In genomic region chr6:137761072-137761471, GRCh38 we compare ENCODE assay signal across 19 cellular contexts.
DNase-seq lines count a peak whose midpoint lies in the region; ATAC-seq and TF ChIP-seq lines count a peak whose summit lies in the region.
"Had no signal": no experiment of that assay in that cellular context is flagged by ENCODE, and none has a peak within 500 bp of the region (broad histone marks: within the 10 kb centered on the region; RNA-seq: fewer than 3 reads in every experiment).

No MANE protein-coding gene starts in this region.

- peaks cover 6% of the 10 kb centered on the region for H3K9me3 Mint-ChIP-seq in central memory CD8-positive, alpha-beta T cell
- peaks cover 0 to 3% (median 0%) of the 10 kb centered on the region in 6 donors for H3K9me3 Mint-ChIP-seq in immature natural killer cell
- H3K9me3 Mint-ChIP-seq: CD4-positive, alpha-beta memory T cell had no signal

- no peak overlapping the region for H2AFZ ChIP-seq in GM23248

- H3K4me1 Mint-ChIP-seq in central memory CD8-positive, alpha-beta T cell, result peaks cover 17% of the 10 kb centered on the region
- peaks cover 17 to 36% of the 10 kb centered on the region in 2 donors for H3K4me1 Mint-ChIP-seq in immature natural killer cell

- no peak overlapping the region for H3K27ac ChIP-seq in GM23248
- H3K27ac ChIP-seq: HL-60 had no signal

- peaks cover 21% of the 10 kb centered on the region for H3K4me1 ChIP-seq in GM23248 (ENCODE audit: insufficient read depth)
- H3K4me1 ChIP-seq: BE2C had no signal

- H3K27me3 Mint-ChIP-seq in central memory CD8-positive, alpha-beta T cell, result no peaks in the 10 kb centered on the region
- peaks cover 0 to 4% (median 2%) of the 10 kb centered on the region in 3 donors for H3K27me3 Mint-ChIP-seq in immature natural killer cell (ENCODE audit: low read depth in 3 of 3)
- H3K27me3 Mint-ChIP-seq: CD4-positive, alpha-beta memory T cell had no signal

- no peaks in the 10 kb centered on the region for H3K9me2 ChIP-seq in GM23248 (ENCODE audit: insufficient read depth)
- H3K9me2 ChIP-seq: SK-N-SH had no signal

- H3K9ac ChIP-seq in GM23248, result no peak overlapping the region
- H3K9ac ChIP-seq: SK-N-SH had no signal

- in situ Hi-C loops in GM23248 (cut with MboI), result no loop called here

- no peak overlapping the region for H3K4me3 ChIP-seq in GM23248

- no peaks in the 10 kb centered on the region for H3K36me3 Mint-ChIP-seq in central memory CD8-positive, alpha-beta T cell (ENCODE audit: insufficient read depth)
- H3K36me3 Mint-ChIP-seq in immature natural killer cell, result no peaks in the 10 kb centered on the region
- H3K36me3 Mint-ChIP-seq: CD4-positive, alpha-beta memory T cell had no signal

- H3K9me3 ChIP-seq in GM23248 (ENCODE audit: low read depth), result no peaks in the 10 kb centered on the region
- H3K9me3 ChIP-seq: BE2C, SK-N-SH had no signal

- no peaks in the 10 kb centered on the region for H3K27me3 ChIP-seq in GM23248 (replicated peaks; ENCODE audit: insufficient read depth)
- H3K27me3 ChIP-seq: BE2C had no signal

- WGBS in GM23248 (ENCODE audit: low coverage in 1 of 2, low lambda C conversion rate in 2 of 2, missing lambda C conversion rate in 2 of 2), 2 experiments, result 90 to 92% methylated on average over 1 of the region's 1 CpG

- no peaks in the 10 kb centered on the region for H3K79me2 ChIP-seq in GM23248 (ENCODE audit: insufficient read depth)

- H4K20me1 ChIP-seq in GM23248 (ENCODE audit: insufficient read depth), result no peaks in the 10 kb centered on the region

- DNase-seq in CD1c-positive myeloid dendritic cell (ENCODE audit: extremely low spot score) (peak; percentile 30), GM04503 (ENCODE audit: low read depth) (peak; percentile 21), immature natural killer cell (no peak), HuH-7 (ENCODE audit: low spot score) (no peak), GM23248 (no peak), NCI-H1092 (lab: John Stamatoyannopoulos, UW) (no peak), GM20000 (ENCODE audit: low spot score) (no peak)
- no peak for DNase-seq in central memory CD8-positive, alpha-beta T cell (ENCODE audit: low spot score in 2 of 2)
- DNase-seq: BE2C; CD4-positive, alpha-beta memory T cell; DMS79; HCEC 1CT; NCI-H1694 treated with DMSO at 0.1 percent for 48 hours; NCI-H510A treated with DMSO at 0.1 percent for 48 hours; NCI-H774; RPMI8226; SHP77 treated with DMSO at 0.1 percent for 48 hours; SK-N-SH had no signal

- H3K27ac Mint-ChIP-seq in central memory CD8-positive, alpha-beta T cell (ENCODE audit: low read depth), result peak overlapping the region; percentile 89
- peak overlapping the region in 5 of 6 donors; percentile 11 to 93 (median 88) for H3K27ac Mint-ChIP-seq in immature natural killer cell

- no peak for TF ChIP-seq CTCF in GM20000 (IDR thresholded peaks at IDR 0.05; ENCODE audit: extremely low read depth, missing control alignments)

- no peak for ATAC-seq in central memory CD8-positive, alpha-beta T cell (replicated peaks; ENCODE audit: extremely low read depth, poor library complexity, severe bottlenecking)

- H3F3A ChIP-seq in GM23248 (ENCODE audit: insufficient read depth), result peaks cover 15% of the 10 kb centered on the region

- H3K4me3 Mint-ChIP-seq in central memory CD8-positive, alpha-beta T cell, result no peak overlapping the region
- no peak overlapping the region for H3K4me3 Mint-ChIP-seq in immature natural killer cell
- H3K4me3 Mint-ChIP-seq: CD4-positive, alpha-beta memory T cell had no signal

- H3K36me3 ChIP-seq in GM23248 (ENCODE audit: low read depth), result no peaks in the 10 kb centered on the region
- H3K36me3 ChIP-seq: BE2C had no signal

- no peak overlapping the region for H3K4me2 ChIP-seq in GM23248 (ENCODE audit: unreplicated experiment)
- H3K4me2 ChIP-seq: SK-N-SH had no signal

Comparison
In these comparisons a context has a peak if more than half of its experiments do, and no peak if none do; other contexts are left out.
1. DNase-seq: peak in CD1c-positive myeloid dendritic cell (single experiment) and GM04503 (single experiment); none in central memory CD8-positive, alpha-beta T cell (0 of 2), immature natural killer cell (0 of 3), HuH-7 (single experiment), GM23248 (single experiment), NCI-H1092 (single experiment) and GM20000 (single experiment).